16 cellular contexts compared by ENCODE assay signal in the genomic region with DNA sequence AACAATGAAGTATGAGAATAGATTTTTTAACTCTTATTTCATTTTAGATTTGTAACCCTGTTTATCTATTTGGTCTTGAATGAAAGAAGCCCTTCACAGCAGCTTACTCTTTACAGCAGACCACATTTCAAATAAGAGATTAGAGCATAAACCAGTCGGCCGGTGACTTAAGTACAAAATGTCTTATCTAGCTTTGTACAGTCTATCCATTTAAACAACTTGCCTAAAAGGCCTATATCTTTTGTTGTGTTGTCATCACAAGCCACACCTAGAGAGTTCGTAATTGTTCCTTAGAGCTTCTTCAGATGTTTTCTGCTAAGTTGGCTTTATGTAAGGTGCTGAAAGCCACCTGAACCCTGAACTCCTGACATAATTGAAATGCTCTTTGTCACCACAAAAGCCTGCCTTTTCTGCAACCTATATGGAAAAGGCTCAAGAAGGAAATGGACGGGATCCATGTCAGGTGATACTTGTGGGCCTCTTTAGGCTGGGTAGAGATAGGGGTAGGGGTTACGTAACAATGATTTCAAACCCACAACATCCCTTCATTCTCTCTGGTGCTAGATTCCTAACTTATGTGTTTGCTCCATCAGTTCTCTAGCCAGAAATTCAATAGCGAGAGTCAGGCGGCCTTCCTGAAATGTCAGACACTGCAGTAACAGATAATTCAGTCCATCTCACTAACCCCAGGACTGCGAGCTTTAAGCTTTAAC.
DNase-seq lines count a peak whose midpoint lies in the region; TF ChIP-seq lines count a peak whose summit lies in the region.
"Had no signal": no experiment of that assay in that cellular context is flagged by ENCODE, and none has a peak within 500 bp of the region (broad histone marks: within the 10 kb centered on the region; RNA-seq: fewer than 3 reads in every experiment).

No MANE protein-coding gene starts in this region.

- POLR2A ChIA-PET in Caco-2 (lab: Charles Lee), result interaction anchor here (0.7 to 1.2 kb wide), 2 partner anchors 10 to 33 kb away, joined by 3 to 4 read pairs; no protein-coding TSS in a partner anchor

- H3K4me1 ChIP-seq in Caco-2, result peaks cover 65% of the 10 kb centered on the region

- BruUV-seq in Caco-2 (replicated peaks; lab: Mats Ljungman, UMichigan), result no TSS peak

- H3K4me1 Mint-ChIP-seq in Caco-2 (ENCODE audit: low read depth, unreplicated experiment) (peaks cover 43% of the 10 kb centered on the region), nephron progenitor cell (peaks cover 59% of the 10 kb centered on the region)
- H3K4me1 Mint-ChIP-seq: immature natural killer cell had no signal

- H3K9me3 ChIP-seq in Caco-2, result no peaks in the 10 kb centered on the region

- CTCF ChIA-PET in Caco-2 (lab: Charles Lee), result interaction anchor here (1.0 kb wide), 1 partner anchor 55 kb away, joined by 3 read pairs; no protein-coding TSS in a partner anchor

- DNase-seq in Caco-2 (peak; percentile 64 to 65), OCI-M1 (lab: John Stamatoyannopoulos, UW) (peak; percentile 67), fibroblast of villous mesenchyme (ENCODE audit: low read depth) (peak; percentile 31), nephron progenitor cell (no peak), NCI-H1092 (lab: John Stamatoyannopoulos, UW) (no peak)
- no peak for DNase-seq in central memory CD4-positive, alpha-beta T cell
- DNase-seq in NK-92 treated with Interleukin-12 subunit alpha and Interleukin-12 subunit beta, amount 100 ng/mL, for 24 hours (lab: John Stamatoyannopoulos, UW), result no peak
- DNase-seq: activated CD4-positive, alpha-beta T cell treated with anti-CD3 and anti-CD28 coated beads for 48 hours; activated T-cell treated with anti-CD3 and anti-CD28 coated beads for 4 hours; cerebellar nuclear complex; immature natural killer cell; NCI-H1048; NCI-H2171 treated with DMSO at 0.1 percent for 48 hours; SHP77 had no signal

- H3K27ac Mint-ChIP-seq in Caco-2 (ENCODE audit: unreplicated experiment), result peak overlapping the region; percentile 86
- H3K27ac Mint-ChIP-seq in nephron progenitor cell, result peak overlapping the region; percentile 12
- H3K27ac Mint-ChIP-seq: immature natural killer cell had no signal

- H3K27me3 Mint-ChIP-seq in Caco-2 (ENCODE audit: insufficient read depth, unreplicated experiment) (no peaks in the 10 kb centered on the region), nephron progenitor cell (ENCODE audit: low read depth, poor library complexity) (peaks cover 7% of the 10 kb centered on the region)
- H3K27me3 Mint-ChIP-seq: B cell; stimulated activated naive CD8-positive, alpha-beta T cell treated with anti-CD3 and anti-CD28 coated beads, Interleukin-15, Interleukin-2, amounts not matched to agents 100 ng/mL and 50 ng/mL, for 24 hours had no signal

- no peaks in the 10 kb centered on the region for H3K27me3 ChIP-seq in Caco-2 (replicated peaks; ENCODE audit: control insufficient read depth, insufficient read depth, low read length)

- peaks cover 6% of the 10 kb centered on the region for H3K36me3 Mint-ChIP-seq in Caco-2 (ENCODE audit: insufficient read depth, unreplicated experiment)
- H3K36me3 Mint-ChIP-seq in nephron progenitor cell (ENCODE audit: low read depth), result no peaks in the 10 kb centered on the region
- H3K36me3 Mint-ChIP-seq: immature natural killer cell had no signal

- no peak overlapping the region for H3K4me3 ChIP-seq in Caco-2 (ENCODE audit: low read depth, low read length)
- no peak overlapping the region for H3K4me3 ChIP-seq in fibroblast of villous mesenchyme (ENCODE audit: low read depth, low read length)

- TF ChIP-seq CTCF in Caco-2 (IDR thresholded peaks at IDR 0.05; ENCODE audit: insufficient read depth in 1 of 2, low read depth in 1 of 2, low read length in 1 of 2, severe bottlenecking in 1 of 2, unreplicated experiment in 1 of 2), result no peak
- no peak for TF ChIP-seq CTCF in fibroblast of villous mesenchyme (IDR thresholded peaks at IDR 0.05; ENCODE audit: insufficient read depth, low read depth, low read length)
- no peak for TF ChIP-seq CTCF in nephron progenitor cell (IDR thresholded peaks at IDR 0.05)

- H3K36me3 ChIP-seq in Caco-2 (ENCODE audit: control insufficient read depth, insufficient read depth, low read length), result no peaks in the 10 kb centered on the region

- peak overlapping the region; percentile 27 for H3K4me3 Mint-ChIP-seq in Caco-2 (ENCODE audit: unreplicated experiment)
- H3K4me3 Mint-ChIP-seq in nephron progenitor cell, result no peak overlapping the region
- H3K4me3 Mint-ChIP-seq: B cell; immature natural killer cell; stimulated activated naive CD8-positive, alpha-beta T cell treated with anti-CD3 and anti-CD28 coated beads, Interleukin-15, Interleukin-2, amounts not matched to agents 100 ng/mL and 50 ng/mL, for 24 hours had no signal

- intact Hi-C loops in Caco-2 (cut with micrococcal nuclease; ENCODE audit: unreplicated experiment), result loop anchor here (1.0 kb wide), 2 partner anchors 12 to 30 kb away; no protein-coding TSS in a partner anchor

- no peaks in the 10 kb centered on the region for H3K9me3 Mint-ChIP-seq in Caco-2 (ENCODE audit: unreplicated experiment)
- no peaks in the 10 kb centered on the region for H3K9me3 Mint-ChIP-seq in nephron progenitor cell
- H3K9me3 Mint-ChIP-seq: immature natural killer cell; stimulated activated naive CD8-positive, alpha-beta T cell treated with anti-CD3 and anti-CD28 coated beads, Interleukin-15, Interleukin-2, amounts not matched to agents 100 ng/mL and 50 ng/mL, for 24 hours had no signal

Comparison
In these comparisons a context has a peak if more than half of its experiments do, and no peak if none do; other contexts are left out.
1. DNase-seq: peak in Caco-2 (2 of 2), OCI-M1 (single experiment) and fibroblast of villous mesenchyme (single experiment); none in nephron progenitor cell (single experiment), central memory CD4-positive, alpha-beta T cell (single experiment), NK-92 treated with Interleukin-12 subunit alpha and Interleukin-12 subunit beta, amount 100 ng/mL, for 24 hours (single experiment) and NCI-H1092 (single experiment).